In the genomic region with DNA sequence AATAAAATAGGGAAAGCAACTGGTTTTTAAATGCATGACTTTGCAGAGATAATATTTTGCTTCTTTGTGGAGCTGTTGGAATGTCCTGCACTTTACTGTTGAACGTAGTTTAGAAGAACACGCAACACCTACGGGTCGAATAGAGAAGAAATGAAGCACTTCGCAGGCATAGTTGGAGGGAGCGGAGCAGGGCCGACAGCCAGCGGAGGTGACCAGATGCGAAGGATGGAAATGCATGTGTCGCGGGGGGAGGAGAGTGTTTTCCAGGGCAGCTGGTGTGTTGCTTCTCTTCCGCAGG, we compare ENCODE assay signal across 1 cellular context.
TF ChIP-seq lines count a peak whose summit lies in the region.

No MANE protein-coding gene starts in this region.

TF ChIP-seq in neural cell, 6 proteins besides CTCF, POLR2A, EP300 and RAD21 (continued from another document):
- no peak for TF ChIP-seq MXI1 (conservative IDR thresholded peaks at IDR 0.05; ENCODE audit: poor library complexity, severe bottlenecking)
TF ChIP-seq in neural cell: peak in this region for 0.
